ENCODE assay signal across 11 cellular contexts in the genomic region with DNA sequence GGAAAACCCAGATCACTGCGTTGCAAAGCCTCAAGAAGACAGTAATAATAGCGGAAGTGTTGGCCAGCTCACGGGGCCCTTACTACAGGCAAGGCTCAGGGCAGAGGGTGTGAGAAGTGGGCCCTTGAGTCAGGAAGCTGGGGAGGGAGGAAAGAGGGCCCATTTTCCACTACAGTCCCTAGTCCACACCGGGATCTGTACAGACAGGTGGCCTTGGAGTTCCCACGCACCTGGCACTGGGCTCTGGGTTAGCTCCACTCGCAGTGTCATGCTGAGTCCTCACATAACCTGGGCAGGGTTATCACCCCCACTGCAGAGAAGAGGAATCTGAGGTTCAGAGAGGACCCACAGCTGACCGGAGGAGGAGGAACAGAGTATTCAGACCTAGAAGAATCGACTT. TPM values are rescaled to one million over a fixed set of nuclear protein-coding genes. Genes with fewer than 3 reads are reported as not detected.
DNase-seq lines count a peak whose midpoint lies in the region; ATAC-seq, FAIRE-seq and TF ChIP-seq lines count a peak whose summit lies in the region.
"Had no signal": no experiment of that assay in that cellular context is flagged by ENCODE, and none has a peak within 500 bp of the region (broad histone marks: within the 10 kb centered on the region; RNA-seq: fewer than 3 reads in every experiment).

No MANE protein-coding gene starts in this region.

- no peaks in the 10 kb centered on the region for H3K79me2 ChIP-seq in SK-N-SH (ENCODE audit: insufficient read depth)

- H3K27me3 Mint-ChIP-seq in nephron (ENCODE audit: low read depth) (peaks cover 7% of the 10 kb centered on the region), type B pancreatic cell (no peaks in the 10 kb centered on the region)
- H3K27me3 Mint-ChIP-seq in activated T-cell treated with anti-CD3 and anti-CD28 coated beads, Interleukin-2, amount 50 U/mL, for 4 hours (ENCODE audit: low read depth) = no peaks in the 10 kb centered on the region

- H3K27me3 ChIP-seq in SK-N-SH (ENCODE audit: insufficient read depth) (no peaks in the 10 kb centered on the region), dorsolateral prefrontal cortex (no peaks in the 10 kb centered on the region)

- no peaks in the 10 kb centered on the region for H3K36me3 ChIP-seq in SK-N-SH (replicated peaks in 1 of 2; ENCODE audit: control insufficient read depth in 1 of 2, insufficient read depth in 2 of 2, low read length in 1 of 2)

- H3F3A ChIP-seq in SK-N-SH (replicated peaks; ENCODE audit: insufficient read depth) = peaks cover 27% of the 10 kb centered on the region

- H3K4me3 ChIP-seq in SK-N-SH (ENCODE audit: low read depth in 2 of 2, low read length in 1 of 2) (no peak overlapping the region), dorsolateral prefrontal cortex (no peak overlapping the region)

- H3K27ac ChIP-seq in SK-N-SH (ENCODE audit: low read depth in 2 of 2, low read length in 1 of 2) (peak overlapping the region; percentile 96), dorsolateral prefrontal cortex (peak overlapping the region in 56 of 59 donors; percentile 34 to 97 (median 84))

- TF ChIP-seq RAD21 in SK-N-SH (IDR thresholded peaks at IDR 0.05; ENCODE audit: low read length) = no peak

- peak overlapping the region; percentile 60; the same call in 1 of the 2 replicates for H2AFZ ChIP-seq in SK-N-SH (ENCODE audit: low read depth)

- TF ChIP-seq CTCF in SK-N-SH (IDR thresholded peaks at IDR 0.05) (no peak), dorsolateral prefrontal cortex (IDR thresholded peaks at IDR 0.05 in 54 of 56, conservative IDR thresholded peaks at IDR 0.05 in 2 of 56; ENCODE audit: low read depth in 1 of 56, partially characterized antibody in 56 of 56) (no peak), nephron (IDR thresholded peaks at IDR 0.05; ENCODE audit: unreplicated experiment in 3 of 3) (no peak), type B pancreatic cell (conservative IDR thresholded peaks at IDR 0.05) (no peak)

- peaks cover 4% of the 10 kb centered on the region for H3K36me3 Mint-ChIP-seq in nephron (ENCODE audit: low read depth)
- H3K36me3 Mint-ChIP-seq in type B pancreatic cell = peaks cover 5% of the 10 kb centered on the region
- H3K36me3 Mint-ChIP-seq in activated T-cell treated with anti-CD3 and anti-CD28 coated beads, Interleukin-2, amount 50 U/mL, for 4 hours (ENCODE audit: insufficient read depth) = peaks cover 7% of the 10 kb centered on the region

- intact Hi-C loops in dorsolateral prefrontal cortex (cut with DNase I) = no loop called here

- H3K4me1 Mint-ChIP-seq in nephron = peaks cover 85% of the 10 kb centered on the region
- peaks cover 22% of the 10 kb centered on the region for H3K4me1 Mint-ChIP-seq in type B pancreatic cell (ENCODE audit: unreplicated experiment)
- H3K4me1 Mint-ChIP-seq in activated T-cell treated with anti-CD3 and anti-CD28 coated beads, Interleukin-2, amount 50 U/mL, for 4 hours (ENCODE audit: low read depth) = peaks cover 2% of the 10 kb centered on the region

- POLR2A ChIA-PET in SK-N-SH (lab: Yijun Ruan, JAX) = interaction anchor here (1.3 to 1.7 kb wide), 2 partner anchors 12 to 35 kb away, joined by 10 to 17 read pairs; no protein-coding TSS in a partner anchor

- DNase-seq in SK-N-SH (no peak), dorsolateral prefrontal cortex (no peak), type B pancreatic cell (ENCODE audit: extremely low spot score, unreplicated experiment) (no peak), HTR-8/SVneo (ENCODE audit: insufficient read length, low spot score) (no peak), middle frontal gyrus (ENCODE audit: extremely low spot score, low spot score) (no peak)
- DNase-seq in activated T-cell treated with anti-CD3 and anti-CD28 coated beads, Interleukin-2, amount 50 U/mL, for 4 hours = no peak
- DNase-seq: activated T-cell treated with anti-CD3 and anti-CD28 coated beads, Interleukin-2, amount 50 U/mL, for 1 hour; dermis blood vessel endothelial cell; NK-92 treated with Interleukin-12 subunit alpha and Interleukin-12 subunit beta, amount 100 ng/mL, for 24 hours had no signal

- FAIRE-seq in HTR-8/SVneo (lab: Jason Lieb, UNC) = no peak

- no peak for TF ChIP-seq EP300 in SK-N-SH (IDR thresholded peaks at IDR 0.05; ENCODE audit: borderline replicate concordance in 1 of 2, low read depth in 1 of 2, low read length in 1 of 2)

- H3K4me2 ChIP-seq in SK-N-SH = peak overlapping the region; percentile 60

- H3K9ac ChIP-seq in SK-N-SH = peak overlapping the region; percentile 60

- H3K9me2 ChIP-seq in SK-N-SH = no peaks in the 10 kb centered on the region

- no peak overlapping the region for H3K4me3 Mint-ChIP-seq in nephron
- H3K4me3 Mint-ChIP-seq in type B pancreatic cell = no peak overlapping the region
- no peak overlapping the region for H3K4me3 Mint-ChIP-seq in activated T-cell treated with anti-CD3 and anti-CD28 coated beads, Interleukin-2, amount 50 U/mL, for 4 hours

- CTCF ChIA-PET in SK-N-SH (lab: Yijun Ruan, JAX) = interaction anchor here (1.3 to 3.3 kb wide), 9 partner anchors 11 to 67 kb away, joined by 3 to 25 read pairs (median 12); no protein-coding TSS in a partner anchor

- H4K20me1 ChIP-seq in SK-N-SH (ENCODE audit: insufficient read depth) = no peaks in the 10 kb centered on the region

- H3K27ac Mint-ChIP-seq in nephron = peak overlapping the region; percentile 89 to 94 (median 94)
- H3K27ac Mint-ChIP-seq in type B pancreatic cell = peak overlapping the region; percentile 85

- no peaks in the 10 kb centered on the region for H3K9me3 ChIP-seq in SK-N-SH

- WGBS in SK-N-SH (ENCODE audit: low lambda C conversion rate) = 86% methylated on average over 7 of the region's 8 CpGs

- no peaks in the 10 kb centered on the region for H3K9me3 Mint-ChIP-seq in nephron
- H3K9me3 Mint-ChIP-seq in type B pancreatic cell = peaks cover 4% of the 10 kb centered on the region
- H3K9me3 Mint-ChIP-seq in activated T-cell treated with anti-CD3 and anti-CD28 coated beads, Interleukin-2, amount 50 U/mL, for 4 hours = no peaks in the 10 kb centered on the region

- ATAC-seq in SK-N-SH treated with all-trans-retinoic acid at 6 μM for 48 hours = no peak
- no peak for ATAC-seq in activated T-cell treated with anti-CD3 and anti-CD28 coated beads, Interleukin-2, amount 50 U/mL, for 4 hours

- peaks cover 54 to 79% of the 10 kb centered on the region in 2 experiments; a peak in 3 of 4 replicates for H3K4me1 ChIP-seq in SK-N-SH (ENCODE audit: control insufficient read depth in 1 of 2, insufficient read depth in 2 of 2, low read depth in 1 of 2, low read length in 1 of 2)

TF ChIP-seq in SK-N-SH, 30 proteins besides CTCF, POLR2A, EP300 and RAD21 (continues in another document):
- TF ChIP-seq EZH2phosphoT487 (IDR thresholded peaks at IDR 0.05; ENCODE audit: borderline replicate concordance, low read depth) (no peak), FOSL2 (IDR thresholded peaks at IDR 0.05; ENCODE audit: borderline replicate concordance, low read depth) (no peak), POLR2AphosphoS5 (IDR thresholded peaks at IDR 0.05; ENCODE audit: low read depth, low read length) (no peak)
- TF ChIP-seq, protein P1, sequence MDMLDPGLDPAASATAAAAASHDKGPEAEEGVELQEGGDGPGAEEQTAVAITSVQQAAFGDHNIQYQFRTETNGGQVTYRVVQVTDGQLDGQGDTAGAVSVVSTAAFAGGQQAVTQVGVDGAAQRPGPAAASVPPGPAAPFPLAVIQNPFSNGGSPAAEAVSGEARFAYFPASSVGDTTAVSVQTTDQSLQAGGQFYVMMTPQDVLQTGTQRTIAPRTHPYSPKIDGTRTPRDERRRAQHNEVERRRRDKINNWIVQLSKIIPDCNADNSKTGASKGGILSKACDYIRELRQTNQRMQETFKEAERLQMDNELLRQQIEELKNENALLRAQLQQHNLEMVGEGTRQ (IDR thresholded peaks at IDR 0.05; ENCODE audit: borderline replicate concordance, low read depth, low read length) = no peak

TF ChIP-seq in SK-N-SH treated with all-trans-retinoic acid at 6 μM for 48 hours, 23 proteins besides CTCF, POLR2A, EP300 and RAD21 (continues in another document):
- TF ChIP-seq TCF4 (CRISPR knock-in tag; IDR thresholded peaks at IDR 0.05; ENCODE audit: borderline replicate concordance) (no peak), RARB (CRISPR knock-in tag; IDR thresholded peaks at IDR 0.05) (no peak), ISL1 (CRISPR knock-in tag; IDR thresholded peaks at IDR 0.05) (no peak), SNAI2 (CRISPR knock-in tag; IDR thresholded peaks at IDR 0.05) (no peak), OSR1 (CRISPR knock-in tag; IDR thresholded peaks at IDR 0.05) (no peak), ZNF565 (CRISPR knock-in tag; conservative IDR thresholded peaks at IDR 0.05; ENCODE audit: low read depth) (no peak), ARNTL (CRISPR knock-in tag; IDR thresholded peaks at IDR 0.05; ENCODE audit: borderline replicate concordance, low read depth) (no peak)
- TF ChIP-seq, protein P2, sequence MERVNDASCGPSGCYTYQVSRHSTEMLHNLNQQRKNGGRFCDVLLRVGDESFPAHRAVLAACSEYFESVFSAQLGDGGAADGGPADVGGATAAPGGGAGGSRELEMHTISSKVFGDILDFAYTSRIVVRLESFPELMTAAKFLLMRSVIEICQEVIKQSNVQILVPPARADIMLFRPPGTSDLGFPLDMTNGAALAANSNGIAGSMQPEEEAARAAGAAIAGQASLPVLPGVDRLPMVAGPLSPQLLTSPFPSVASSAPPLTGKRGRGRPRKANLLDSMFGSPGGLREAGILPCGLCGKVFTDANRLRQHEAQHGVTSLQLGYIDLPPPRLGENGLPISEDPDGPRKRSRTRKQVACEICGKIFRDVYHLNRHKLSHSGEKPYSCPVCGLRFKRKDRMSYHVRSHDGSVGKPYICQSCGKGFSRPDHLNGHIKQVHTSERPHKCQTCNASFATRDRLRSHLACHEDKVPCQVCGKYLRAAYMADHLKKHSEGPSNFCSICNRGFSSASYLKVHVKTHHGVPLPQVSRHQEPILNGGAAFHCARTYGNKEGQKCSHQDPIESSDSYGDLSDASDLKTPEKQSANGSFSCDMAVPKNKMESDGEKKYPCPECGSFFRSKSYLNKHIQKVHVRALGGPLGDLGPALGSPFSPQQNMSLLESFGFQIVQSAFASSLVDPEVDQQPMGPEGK (CRISPR knock-in tag; IDR thresholded peaks at IDR 0.05; ENCODE audit: borderline replicate concordance) = no peak

RNA-seq across cellular contexts. Expression of gene MTSS2, which starts 16.8 kb away (rescaled TPM):
- 41.3 and 54.1 TPM in 2 replicates for polyA plus RNA-seq in SK-N-SH (2012; rRNA removed)
- polyA plus RNA-seq in SK-N-SH (2012; cell fraction: cytosol; rRNA removed) = 25.3 and 37.7 TPM in 2 replicates
- polyA plus RNA-seq in SK-N-SH (2012; cell fraction: nucleus; rRNA removed) = 114 and 150 TPM in 2 replicates
- total RNA-seq in dorsolateral prefrontal cortex (100 to 1,000 TPM; 135 to 968 (median 301) TPM), type B pancreatic cell (ENCODE audit: low replicate concordance) (92.2 and 118 TPM in 2 replicates)
- 1 to 10 TPM; 1.9 to 7.3 (median 4.3) TPM for total RNA-seq in activated T-cell treated with anti-CD3 and anti-CD28 coated beads, Interleukin-2, amount 50 U/mL, for 4 hours

RNA-seq across cellular contexts. Expression of gene IL34, which starts 56.3 kb away (rescaled TPM):
- 0.18 and 0.19 TPM in 2 replicates for polyA plus RNA-seq in SK-N-SH (2012; rRNA removed)
- 0.17 and 0.26 TPM in 2 replicates for polyA plus RNA-seq in SK-N-SH (2012; cell fraction: cytosol; rRNA removed)
- 0.27 and 0.36 TPM in 2 replicates for polyA plus RNA-seq in SK-N-SH (2012; cell fraction: nucleus; rRNA removed)
- 10 to 100 TPM in 117 of 120 experiments, 1 to 10 TPM in 3; 5.0 to 52.7 (median 20.4) TPM for total RNA-seq in dorsolateral prefrontal cortex
- total RNA-seq in type B pancreatic cell (ENCODE audit: low replicate concordance) = 0.40 TPM in 1 of 2 replicates, not detected in the other
- total RNA-seq in activated T-cell treated with anti-CD3 and anti-CD28 coated beads, Interleukin-2, amount 50 U/mL, for 4 hours = under 1 TPM; 0.13 to 0.24 (median 0.13) TPM

Comparison
In these comparisons a context has a peak if more than half of its experiments do, and no peak if none do; other contexts are left out.
1. RNA of gene MTSS2, which starts 16.8 kb away (total RNA-seq): 135 to 968 TPM in dorsolateral prefrontal cortex and 92.2 to 118 TPM in type B pancreatic cell; 1.9 to 7.3 TPM in activated T-cell treated with anti-CD3 and anti-CD28 coated beads, Interleukin-2, amount 50 U/mL, for 4 hours; every median in the first group is over 10 times any median in the second.